ENCODE assay signal across 28 cellular contexts in genomic region chr18:41600693-41601391, GRCh38.
"Had no signal": no experiment of that assay in that cellular context is flagged by ENCODE, and none has a peak within 500 bp of the region (broad histone marks: within the 10 kb centered on the region; RNA-seq: fewer than 3 reads in every experiment).

No MANE protein-coding gene starts in this region.

- H3K27me3 Mint-ChIP-seq: stimulated activated memory B cell treated with anti-CD40 and anti-IgM and Interleukin-4, amounts not matched to agents 10 μg/mL and 1 μg/mL and 100 μg/mL, for 72 hours; stimulated activated naive B cell treated with anti-CD40 and anti-IgM and Interleukin-4, amounts not matched to agents 10 μg/mL and 1 μg/mL and 100 μg/mL, for 72 hours; stimulated activated naive CD8-positive, alpha-beta T cell treated with anti-CD3 and anti-CD28 coated beads, Interleukin-15, amount 100 ng/mL, for 72 hours; stimulated activated naive CD8-positive, alpha-beta T cell treated with anti-CD3 and anti-CD28 coated beads, Interleukin-15, Interleukin-2, amounts not matched to agents 100 ng/mL and 50 ng/mL, for 24 hours; type B pancreatic cell had no signal

- H3K36me3 ChIP-seq: stomach, suprapubic skin, thoracic aorta, thyroid gland, tibial artery, tibial nerve, transverse colon, upper lobe of left lung, upper lobe of right lung, uterus, vagina had no signal

- H3K9me3 Mint-ChIP-seq: type B pancreatic cell had no signal

- H3K36me3 Mint-ChIP-seq: stimulated activated memory B cell treated with anti-CD40 and anti-IgM and Interleukin-4, amounts not matched to agents 10 μg/mL and 1 μg/mL and 100 μg/mL, for 72 hours; stimulated activated naive B cell treated with anti-CD40 and anti-IgM and Interleukin-4, amounts not matched to agents 10 μg/mL and 1 μg/mL and 100 μg/mL, for 72 hours; type B pancreatic cell had no signal

- H3K4me3 Mint-ChIP-seq: stimulated activated effector memory CD8-positive, alpha-beta T cell treated with anti-CD3 and anti-CD28 coated beads, Interleukin-12 subunit alpha, Interleukin-12 subunit beta, amount 100 ng/mL, for 72 hours; stimulated activated memory B cell treated with anti-CD40 and anti-IgM and Interleukin-4, amounts not matched to agents 10 μg/mL and 1 μg/mL and 100 μg/mL, for 72 hours; stimulated activated naive B cell treated with anti-CD40 and anti-IgM and Interleukin-4, amounts not matched to agents 10 μg/mL and 1 μg/mL and 100 μg/mL, for 72 hours; stimulated activated naive CD8-positive, alpha-beta T cell treated with anti-CD3 and anti-CD28 coated beads, Interleukin-15, amount 100 ng/mL, for 72 hours; stimulated activated naive CD8-positive, alpha-beta T cell treated with anti-CD3 and anti-CD28 coated beads, Interleukin-15, Interleukin-2, amounts not matched to agents 100 ng/mL and 50 ng/mL, for 24 hours; type B pancreatic cell had no signal

- H3K9me3 ChIP-seq: stomach, suprapubic skin, testis, thoracic aorta, thyroid gland, tibial artery, tibial nerve, transverse colon, upper lobe of left lung, upper lobe of right lung, uterus, vagina had no signal

- ATAC-seq: stimulated activated effector memory CD8-positive, alpha-beta T cell treated with anti-CD3 and anti-CD28 coated beads, Interleukin-12 subunit alpha, Interleukin-12 subunit beta, amount 100 ng/mL, for 72 hours; stimulated activated memory B cell treated with anti-CD40 and anti-IgM and Interleukin-4, amounts not matched to agents 10 μg/mL and 1 μg/mL and 100 μg/mL, for 72 hours; stimulated activated naive B cell treated with anti-CD40 and anti-IgM and Interleukin-4, amounts not matched to agents 10 μg/mL and 1 μg/mL and 100 μg/mL, for 72 hours; stimulated activated naive CD8-positive, alpha-beta T cell treated with anti-CD3 and anti-CD28 coated beads, Interleukin-15, amount 100 ng/mL, for 72 hours; stimulated activated naive CD8-positive, alpha-beta T cell treated with anti-CD3 and anti-CD28 coated beads, Interleukin-15, Interleukin-2, amounts not matched to agents 100 U/mL and 50 U/mL, for 24 hours; upper lobe of right lung had no signal

- H3K4me1 Mint-ChIP-seq: stimulated activated effector memory CD8-positive, alpha-beta T cell treated with anti-CD3 and anti-CD28 coated beads, Interleukin-12 subunit alpha, Interleukin-12 subunit beta, amount 100 ng/mL, for 72 hours; stimulated activated memory B cell treated with anti-CD40 and anti-IgM and Interleukin-4, amounts not matched to agents 10 μg/mL and 1 μg/mL and 100 μg/mL, for 72 hours; stimulated activated naive B cell treated with anti-CD40 and anti-IgM and Interleukin-4, amounts not matched to agents 10 μg/mL and 1 μg/mL and 100 μg/mL, for 72 hours; stimulated activated naive CD8-positive, alpha-beta T cell treated with anti-CD3 and anti-CD28 coated beads, Interleukin-15, amount 100 ng/mL, for 72 hours had no signal

- H3K27ac Mint-ChIP-seq: stimulated activated effector memory CD8-positive, alpha-beta T cell treated with anti-CD3 and anti-CD28 coated beads, Interleukin-12 subunit alpha, Interleukin-12 subunit beta, amount 100 ng/mL, for 72 hours; stimulated activated memory B cell treated with anti-CD40 and anti-IgM and Interleukin-4, amounts not matched to agents 10 μg/mL and 1 μg/mL and 100 μg/mL, for 72 hours; stimulated activated naive B cell treated with anti-CD40 and anti-IgM and Interleukin-4, amounts not matched to agents 10 μg/mL and 1 μg/mL and 100 μg/mL, for 72 hours; stimulated activated naive CD8-positive, alpha-beta T cell treated with anti-CD3 and anti-CD28 coated beads, Interleukin-15, amount 100 ng/mL, for 72 hours; stimulated activated naive CD8-positive, alpha-beta T cell treated with anti-CD3 and anti-CD28 coated beads, Interleukin-15, Interleukin-2, amounts not matched to agents 100 ng/mL and 50 ng/mL, for 24 hours; type B pancreatic cell had no signal

- DNase-seq: stimulated activated CD4-positive, alpha-beta T cell treated with anti-CD3 and anti-CD28 coated beads, Interleukin-2, amount 100 ng/mL, for 48 hours; stimulated activated CD4-positive, alpha-beta T cell treated with anti-CD3 and anti-CD28 coated beads, Interleukin-4, amount 100 ng/mL, for 1 hour; stimulated activated CD4-positive, alpha-beta T cell treated with anti-CD3 and anti-CD28 coated beads, Interleukin-4, amount 100 ng/mL, for 24 hours; stimulated activated CD4-positive, alpha-beta T cell treated with anti-CD3 and anti-CD28 coated beads, Interleukin-4, amount 100 ng/mL, for 4 hours; stimulated activated CD8-positive, alpha-beta memory T cell treated with anti-CD3 and anti-CD28 coated beads, Interleukin-4, amount 100 ng/mL, for 48 hours; stimulated activated naive B cell treated with anti-CD40 and anti-IgM and Interleukin-4, amounts not matched to agents 10 μg/mL and 1 μg/mL and 100 μg/mL, for 72 hours; stimulated activated naive CD4-positive, alpha-beta T cell; stimulated activated naive CD4-positive, alpha-beta T cell treated with Interleukin-2 at 50 U/mL for 16 hours; stimulated activated naive CD8-positive, alpha-beta T cell treated with anti-CD3 and anti-CD28 coated beads, Interleukin-15, amount 100 ng/mL, for 72 hours; stimulated activated naive CD8-positive, alpha-beta T cell treated with anti-CD3 and anti-CD28 coated beads, Interleukin-15, Interleukin-2, amounts not matched to agents 100 U/mL and 50 U/mL, for 24 hours; stomach; substantia nigra; testis; thyroid gland; tibial artery; transverse colon; trophoblast cell; upper lobe of left lung; upper lobe of right lung; uterus had no signal

- H3K4me3 ChIP-seq: stomach, suprapubic skin, testis, thoracic aorta, thyroid gland, tibial artery, tibial nerve, transverse colon, upper lobe of left lung, upper lobe of right lung, uterus, vagina had no signal

- H3K27me3 ChIP-seq: stomach, suprapubic skin, testis, thyroid gland, tibial artery, tibial nerve, transverse colon, upper lobe of left lung, upper lobe of right lung, uterus, vagina had no signal

- H3K27ac ChIP-seq: stomach, suprapubic skin, testis, thoracic aorta, thyroid gland, tibial artery, tibial nerve, transverse colon, upper lobe of left lung, upper lobe of right lung, uterus, vagina had no signal

- H3K4me1 ChIP-seq: stomach, suprapubic skin, testis, thyroid gland, tibial artery, tibial nerve, transverse colon, upper lobe of left lung, upper lobe of right lung, uterus, vagina had no signal
